In genomic region chr10:116143673-116144072, GRCh38 we compare ENCODE assay signal across 17 cellular contexts.
DNase-seq lines count a peak whose midpoint lies in the region; ATAC-seq lines count a peak whose summit lies in the region.
"Had no signal": no experiment of that assay in that cellular context is flagged by ENCODE, and none has a peak within 500 bp of the region (broad histone marks: within the 10 kb centered on the region; RNA-seq: fewer than 3 reads in every experiment).

No MANE protein-coding gene starts in this region.

- DNase-seq in NCI-H345 (lab: John Stamatoyannopoulos, UW) (peak; percentile 3), NCI-H345 treated with DMSO at 0.1 percent for 48 hours (lab: John Stamatoyannopoulos, UW; ENCODE audit: unreplicated experiment) (no peak), NCI-H1092 (lab: John Stamatoyannopoulos, UW) (peak; percentile 34), NCI-H69 (lab: John Stamatoyannopoulos, UW) (peak; percentile 62), left ventricle myocardium superior (no peak), C1 segment of cervical spinal cord (lab: John Stamatoyannopoulos, UW) (no peak), retina (no peak)
- DNase-seq: BE2C; Caco-2; CD8-positive, alpha-beta memory T cell; DMS79; GM23248; IMR-90 had no signal

- intact Hi-C loops in left ventricle myocardium superior (cut with micrococcal nuclease) = no loop called here

- ATAC-seq in left ventricle myocardium superior = peak; percentile 84
- ATAC-seq in HG02938 (IDR thresholded peaks at IDR 0.05; ENCODE audit: unreplicated experiment) = no peak
- ATAC-seq: A549, GM12878, HCT116 had no signal

Comparison
In these comparisons a context has a peak if more than half of its experiments do, and no peak if none do; other contexts are left out.
1. DNase-seq: peak in NCI-H345 (single experiment), NCI-H1092 (single experiment) and NCI-H69 (single experiment); none in NCI-H345 treated with DMSO at 0.1 percent for 48 hours (single experiment), left ventricle myocardium superior (single experiment), C1 segment of cervical spinal cord (0 of 14) and retina (single experiment).